ENCODE assay signal across 15 cellular contexts in genomic region chr18:73119574-73119973, GRCh38.
DNase-seq lines count a peak whose midpoint lies in the region; ATAC-seq and TF ChIP-seq lines count a peak whose summit lies in the region.
"Had no signal": no experiment of that assay in that cellular context is flagged by ENCODE, and none has a peak within 500 bp of the region (broad histone marks: within the 10 kb centered on the region; RNA-seq: fewer than 3 reads in every experiment).

No MANE protein-coding gene starts in this region.

- H3K36me3 ChIP-seq in DND-41 (ENCODE audit: insufficient read depth, low read length) = no peaks in the 10 kb centered on the region
- H3K36me3 ChIP-seq: SJCRH30 had no signal

- H3K4me3 Mint-ChIP-seq in HFFc6 = no peak overlapping the region
- no peak overlapping the region for H3K4me3 Mint-ChIP-seq in Calu3 (ENCODE audit: low read depth, unreplicated experiment)

- H3K9me3 Mint-ChIP-seq in HFFc6 = no peaks in the 10 kb centered on the region
- H3K9me3 Mint-ChIP-seq in Calu3 (ENCODE audit: low read depth, unreplicated experiment) = no peaks in the 10 kb centered on the region

- CTCF ChIA-PET in Calu3 (lab: Charles Lee) = no interaction called here

- no peak overlapping the region for H3K4me3 ChIP-seq in DND-41 (ENCODE audit: low read depth in 1 of 2, low read length in 2 of 2)
- H3K4me3 ChIP-seq: GM12878, SJCRH30 had no signal

- H3K27me3 ChIP-seq in DND-41 (ENCODE audit: insufficient read depth, low read length, poor library complexity) = no peaks in the 10 kb centered on the region
- H3K27me3 ChIP-seq: SJCRH30 had no signal

- H3K27ac ChIP-seq in DND-41 (ENCODE audit: low read length) = no peak overlapping the region
- H3K27ac ChIP-seq: SJCRH30 had no signal

- no peak overlapping the region for H3K4me2 ChIP-seq in DND-41 (ENCODE audit: insufficient read depth, low read length)

- H3K4me1 ChIP-seq in DND-41 (ENCODE audit: insufficient read depth, low read length) = 0 out of 2 replicates have a peak, but pooled peaks cover 4% of the 10 kb centered on the region
- H3K4me1 ChIP-seq: SJCRH30 had no signal

- H3K27me3 Mint-ChIP-seq in HFFc6 (ENCODE audit: insufficient read depth) = no peaks in the 10 kb centered on the region
- H3K27me3 Mint-ChIP-seq in Calu3 (ENCODE audit: unreplicated experiment) = no peaks in the 10 kb centered on the region

- H3K36me3 Mint-ChIP-seq in HFFc6 (ENCODE audit: low read depth) (no peaks in the 10 kb centered on the region; the same call in 1 of the 2 replicates), Calu3 (ENCODE audit: insufficient read depth, unreplicated experiment) (no peaks in the 10 kb centered on the region)

- no peaks in the 10 kb centered on the region for H3K9me3 ChIP-seq in DND-41 (ENCODE audit: insufficient read depth, low read length, severe bottlenecking)
- H3K9me3 ChIP-seq: SJCRH30 had no signal

- intact Hi-C loops in Calu3 (cut with micrococcal nuclease; ENCODE audit: unreplicated experiment) = no loop called here

- H3K27ac Mint-ChIP-seq in HFFc6 (peak overlapping the region; percentile 55; the same call in 1 of the 2 replicates), Calu3 (ENCODE audit: unreplicated experiment) (no peak overlapping the region)

- H4K20me1 ChIP-seq in DND-41 (ENCODE audit: insufficient read depth, low read length) = no peaks in the 10 kb centered on the region

- peak overlapping the region; percentile 7; the same call in 1 of the 2 replicates for H2AFZ ChIP-seq in DND-41 (ENCODE audit: low read depth, low read length)

- no TSS peak for BruUV-seq in Calu3 (replicated peaks; lab: Mats Ljungman, UMichigan)

- DNase-seq in DND-41 (no peak), HFFc6 (no peak), NOMO-1 (lab: John Stamatoyannopoulos, UW; ENCODE audit: unreplicated experiment in 2 of 2) (peak; percentile 67 to 69), UCSD-AML1 (lab: John Stamatoyannopoulos, UW; ENCODE audit: unreplicated experiment) (peak; percentile 16), Calu3 (no peak), cerebellum (ENCODE audit: low spot score) (no peak), GM19240 (ENCODE audit: insufficient read length, low spot score) (no peak)
- DNase-seq: ACHN, C1 segment of cervical spinal cord, NCI-H1048, NCI-H146, RPMI8226, SJCRH30 had no signal

- ATAC-seq in DND-41 (ENCODE audit: insufficient read depth, low read depth) = no peak
- ATAC-seq in HG03025 (IDR thresholded peaks at IDR 0.05; ENCODE audit: low FRiP score, unreplicated experiment) = no peak
- ATAC-seq: GM12878 had no signal

- no peak overlapping the region for H3K9ac ChIP-seq in DND-41 (ENCODE audit: low read depth, low read length)

- H3K79me2 ChIP-seq in DND-41 (ENCODE audit: insufficient read depth, low read length) = no peaks in the 10 kb centered on the region

- H3K4me1 Mint-ChIP-seq in HFFc6 (ENCODE audit: low read depth) = peaks cover 35% of the 10 kb centered on the region
- H3K4me1 Mint-ChIP-seq in Calu3 (ENCODE audit: low read depth, unreplicated experiment) = peaks cover 22% of the 10 kb centered on the region

- no peak for TF ChIP-seq CTCF in DND-41 (IDR thresholded peaks at IDR 0.05; ENCODE audit: borderline replicate concordance, extremely low read depth, low read length, poor library complexity, severe bottlenecking)
- no peak for TF ChIP-seq CTCF in HFFc6 (IDR thresholded peaks at IDR 0.05)
- no peak for TF ChIP-seq CTCF in Calu3 (IDR thresholded peaks at IDR 0.05; ENCODE audit: unreplicated experiment)

Comparison
In these comparisons a context has a peak if more than half of its experiments do, and no peak if none do; other contexts are left out.
1. DNase-seq: peak in NOMO-1 (2 of 2) and UCSD-AML1 (single experiment); none in DND-41 (single experiment), HFFc6 (single experiment), Calu3 (single experiment), cerebellum (single experiment) and GM19240 (single experiment).